9 cellular contexts compared by ENCODE assay signal in the genomic region with DNA sequence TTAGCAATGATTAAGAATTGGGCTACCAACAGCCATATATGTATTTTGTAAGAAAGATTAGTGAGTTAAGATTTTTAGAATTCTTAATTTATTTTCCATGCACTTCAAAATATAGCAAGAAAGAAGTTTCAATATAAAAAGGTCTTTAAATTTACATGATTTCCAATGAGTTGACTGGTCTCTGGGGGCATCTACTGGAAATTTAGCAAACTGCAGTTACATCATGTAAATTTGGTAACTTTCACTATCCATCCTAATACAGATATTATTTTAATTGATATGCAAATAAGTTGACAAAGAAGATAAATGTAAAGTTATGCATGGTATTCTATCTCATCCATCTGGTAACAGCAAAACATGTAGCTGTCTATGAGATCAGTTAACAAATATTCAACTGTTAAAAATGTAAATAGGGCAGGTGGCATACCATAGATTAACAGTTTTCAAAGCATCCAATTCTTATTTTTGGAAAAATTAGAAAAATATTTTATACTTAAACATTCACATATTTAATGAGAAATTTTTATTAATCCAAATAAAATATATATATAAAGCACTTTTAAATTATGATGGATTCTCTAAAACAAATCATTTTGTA. TPM values are rescaled to one million over a fixed set of nuclear protein-coding genes. Genes with fewer than 3 reads are reported as not detected.
DNase-seq lines count a peak whose midpoint lies in the region; ATAC-seq, FAIRE-seq and TF ChIP-seq lines count a peak whose summit lies in the region.
"Had no signal": no experiment of that assay in that cellular context is flagged by ENCODE, and none has a peak within 500 bp of the region (broad histone marks: within the 10 kb centered on the region; RNA-seq: fewer than 3 reads in every experiment).

No MANE protein-coding gene starts in this region.

- H3K27me3 ChIP-seq in SU-DHL-6 (ENCODE audit: low read length) = no peaks in the 10 kb centered on the region
- peaks cover 0 to 3% (median 0%) of the 10 kb centered on the region in 7 donors for H3K27me3 ChIP-seq in spleen (replicated peaks in 1 of 7)

- peaks cover 0 to 8% (median 0%) of the 10 kb centered on the region in 6 donors for H3K4me1 ChIP-seq in spleen

- no peak overlapping the region for H3K9ac ChIP-seq in SU-DHL-6 (ENCODE audit: low read length)

- TF ChIP-seq POLR2A in spleen (IDR thresholded peaks at IDR 0.05) = no peak
- no peak for TF ChIP-seq POLR2A in GM18505 (IDR thresholded peaks at IDR 0.05; ENCODE audit: borderline replicate concordance, extremely low read depth, insufficient read depth, insufficient read length)
- TF ChIP-seq POLR2A in GM12892 (IDR thresholded peaks at IDR 0.05; ENCODE audit: low read depth, low read length) = no peak

- no peaks in the 10 kb centered on the region for H3K9me2 ChIP-seq in SU-DHL-6 (replicated peaks; ENCODE audit: insufficient read depth, low read length)

- no peak overlapping the region for H3K27ac ChIP-seq in SU-DHL-6 (ENCODE audit: low read depth, low read length)
- H3K27ac ChIP-seq in spleen = no peak overlapping the region

- no peak overlapping the region for H3K4me3 ChIP-seq in SU-DHL-6 (ENCODE audit: insufficient read depth, low read length, poor library complexity, severe bottlenecking)
- no peak overlapping the region for H3K4me3 ChIP-seq in fibroblast of villous mesenchyme (ENCODE audit: low read depth, low read length)
- H3K4me3 ChIP-seq in spleen = no peak overlapping the region

- H3K9me3 ChIP-seq in SU-DHL-6 (ENCODE audit: insufficient read depth, low read length) (no peaks in the 10 kb centered on the region), spleen (no peaks in the 10 kb centered on the region)

- peaks cover 9% of the 10 kb centered on the region; the same call in 1 of the 2 replicates for H4K20me1 ChIP-seq in SU-DHL-6 (ENCODE audit: low read depth, low read length)

- H2AFZ ChIP-seq in SU-DHL-6 (ENCODE audit: low read depth, low read length, severe bottlenecking) = no peak overlapping the region

- intact Hi-C loops in spleen (cut with DNase I; ENCODE audit: low total_unique reads) = loop anchor here (10.0 kb wide), 1 partner anchor 572 kb away; no protein-coding TSS in a partner anchor

- DNase-seq in stimulated activated CD4-positive, alpha-beta T cell treated with anti-CD3 and anti-CD28 coated beads, Interleukin-15, amount 100 ng/mL, for 24 hours = peak; percentile 4
- DNase-seq in stimulated activated CD4-positive, alpha-beta T cell treated with anti-CD3 and anti-CD28 coated beads, Interleukin-4, amount 100 ng/mL, for 24 hours = no peak
- peak; percentile 15 for DNase-seq in HS-5 (ENCODE audit: low read depth)
- peak; percentile 62 for DNase-seq in fibroblast of villous mesenchyme (ENCODE audit: low read depth)
- DNase-seq in spleen = no peak
- no peak for DNase-seq in GM12892 (ENCODE audit: insufficient read length)

- no peak for ATAC-seq in GM18505 (IDR thresholded peaks at IDR 0.05; ENCODE audit: unreplicated experiment)

- TF ChIP-seq CTCF in SU-DHL-6 (IDR thresholded peaks at IDR 0.05; ENCODE audit: insufficient read depth, low read length, poor library complexity, severe bottlenecking) (peak; percentile 30), fibroblast of villous mesenchyme (IDR thresholded peaks at IDR 0.05; ENCODE audit: insufficient read depth, low read depth, low read length) (peak; percentile 83), spleen (IDR thresholded peaks at IDR 0.05 in 8 of 11, conservative IDR thresholded peaks at IDR 0.05 in 3 of 11) (peak in 10 of 11 experiments; percentile 7 to 69 (median 60))

- no peaks in the 10 kb centered on the region for H3K36me3 ChIP-seq in SU-DHL-6 (ENCODE audit: low read length)
- H3K36me3 ChIP-seq in spleen = no peaks in the 10 kb centered on the region

- FAIRE-seq in GM12892 (lab: Jason Lieb, UNC) = no peak

- H3K4me2 ChIP-seq in SU-DHL-6 (ENCODE audit: low read depth, low read length, poor library complexity, severe bottlenecking) = no peak overlapping the region

- no peaks in the 10 kb centered on the region for H3K79me2 ChIP-seq in SU-DHL-6 (ENCODE audit: insufficient read depth, low read length)

- no peaks in the 10 kb centered on the region for H3F3A ChIP-seq in SU-DHL-6 (ENCODE audit: insufficient read depth)

RNA-seq across cellular contexts. Expression of a gene that starts 29.1 kb away (rescaled TPM):
- total RNA-seq in fibroblast of villous mesenchyme = under 0.01 TPM in 1 of 2 replicates, not detected in the other
- total RNA-seq in spleen = not detected
- under 1 TPM in 1 of 3 donors, not detected in 2; 0.08 TPM for polyA plus RNA-seq in spleen
- not detected for polyA plus RNA-seq in GM12892 (2012; ENCODE audit: missing spikeins)
- polyA plus RNA-seq: esophagus had no signal

Comparison
In these comparisons a context has a peak if more than half of its experiments do, and no peak if none do; other contexts are left out.
1. DNase-seq: peak in stimulated activated CD4-positive, alpha-beta T cell treated with anti-CD3 and anti-CD28 coated beads, Interleukin-15, amount 100 ng/mL, for 24 hours (single experiment), HS-5 (single experiment) and fibroblast of villous mesenchyme (single experiment); none in stimulated activated CD4-positive, alpha-beta T cell treated with anti-CD3 and anti-CD28 coated beads, Interleukin-4, amount 100 ng/mL, for 24 hours (single experiment), spleen (single experiment) and GM12892 (single experiment).
2. CTCF ChIP-seq: peak in every context shown above with its lines; median percentile 83 in fibroblast of villous mesenchyme; 60 in spleen; 30 in SU-DHL-6.